15 cellular contexts compared by ENCODE assay signal in the genomic region with DNA sequence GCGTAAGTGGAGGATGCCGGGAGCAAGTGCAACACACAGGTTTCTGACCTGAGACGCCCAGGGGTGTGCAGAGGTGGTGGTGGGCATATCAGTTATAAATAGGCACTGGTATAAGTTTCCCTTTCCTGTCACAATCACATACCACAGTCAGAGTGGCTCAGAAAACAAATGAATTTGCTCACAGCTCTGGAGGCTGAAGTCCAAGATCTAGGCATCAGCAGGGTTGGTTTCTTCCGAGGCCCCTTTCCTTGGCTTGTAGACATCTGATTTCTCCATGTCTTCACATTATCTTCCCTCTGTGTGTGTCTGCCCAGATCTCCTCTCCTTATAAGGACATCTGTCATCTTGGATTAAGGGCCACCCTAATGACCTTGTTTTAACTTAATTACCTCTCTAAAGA.
"Had no signal": no experiment of that assay in that cellular context is flagged by ENCODE, and none has a peak within 500 bp of the region (broad histone marks: within the 10 kb centered on the region; RNA-seq: fewer than 3 reads in every experiment).

No MANE protein-coding gene starts in this region.

- H3K27ac ChIP-seq: ascending aorta, hepatocyte, lower lobe of right lung, thyroid gland had no signal

- ATAC-seq: left cardiac atrium, lower lobe of right lung had no signal

- H3K27me3 ChIP-seq: ascending aorta, hepatocyte, thyroid gland had no signal

- H3K4me1 ChIP-seq: ascending aorta, lower lobe of right lung, thyroid gland had no signal

- DNase-seq: activated CD4-positive, alpha-beta memory T cell treated with anti-CD3 and anti-CD28 coated beads for 36 hours; activated gamma-delta T cell; activated T-cell treated with anti-CD3 and anti-CD28 coated beads, Interleukin-2, amount 50 U/mL, for 48 hours; effector CD8-positive, alpha-beta T cell; left cardiac atrium; lower lobe of right lung; nephron progenitor cell; occipital lobe; retina; stimulated activated CD4-positive, alpha-beta T cell treated with anti-CD3 and anti-CD28 coated beads, Interleukin-12 subunit alpha, Interleukin-12 subunit beta, amount 100 ng/mL, for 4 hours; stimulated activated CD4-positive, alpha-beta T cell treated with anti-CD3 and anti-CD28 coated beads, Interleukin-1b, Interleukin-23, amount 100 ng/mL, for 48 hours; stimulated activated naive CD4-positive, alpha-beta T cell treated with Interleukin-2 at 50 U/mL for 16 hours; thyroid gland had no signal

- H3K36me3 ChIP-seq: ascending aorta, lower lobe of right lung, thyroid gland had no signal

- H3K4me3 ChIP-seq: ascending aorta, hepatocyte, lower lobe of right lung, thyroid gland had no signal

- H3K9me3 ChIP-seq: thyroid gland had no signal
